ENCODE assay signal across 8 cellular contexts in genomic region chr14:65287264-65288131, GRCh38.
DNase-seq lines count a peak whose midpoint lies in the region; ATAC-seq and TF ChIP-seq lines count a peak whose summit lies in the region.

No MANE protein-coding gene starts in this region.

- H4K20me1 ChIP-seq in MM.1S (ENCODE audit: insufficient read depth, low read length), result no peaks in the 10 kb centered on the region

- H3K36me3 ChIP-seq in MM.1S (replicated peaks; ENCODE audit: insufficient read depth, low read length), result no peaks in the 10 kb centered on the region

- DNase-seq in SK-N-DZ (ENCODE audit: low spot score) (peak; percentile 14), MM.1S (no peak), cerebellum (ENCODE audit: low spot score) (no peak), NCI-H146 (lab: John Stamatoyannopoulos, UW) (no peak)
- peak; percentile 82 for DNase-seq in activated naive CD8-positive, alpha-beta T cell treated with anti-CD3 and anti-CD28 coated beads for 36 hours
- peak; percentile 22 to 39 (median 29) for DNase-seq in stimulated activated CD4-positive, alpha-beta T cell treated with anti-CD3 and anti-CD28 coated beads, TNF-alpha, amount 100 ng/mL, for 4 hours (ENCODE audit: low read depth in 3 of 3)

- no peak overlapping the region for H3K9ac ChIP-seq in MM.1S (ENCODE audit: low read length)

- H3K4me3 ChIP-seq in MM.1S (ENCODE audit: low read length), result no peak overlapping the region

- ATAC-seq in GM18499 (IDR thresholded peaks at IDR 0.05; ENCODE audit: insufficient read depth, unreplicated experiment) (peak; percentile 29), HG02610 (IDR thresholded peaks at IDR 0.05; ENCODE audit: unreplicated experiment) (peak; percentile 58)

- H3K36me3 Mint-ChIP-seq in activated naive CD8-positive, alpha-beta T cell treated with anti-CD3 and anti-CD28 coated beads for 36 hours, result peaks cover 31% of the 10 kb centered on the region

- peak overlapping the region; percentile 81 for H3K4me3 Mint-ChIP-seq in activated naive CD8-positive, alpha-beta T cell treated with anti-CD3 and anti-CD28 coated beads for 36 hours

- H3K4me2 ChIP-seq in MM.1S (ENCODE audit: low read depth, low read length), result no peak overlapping the region

- peaks cover 5% of the 10 kb centered on the region for H3K9me3 Mint-ChIP-seq in activated naive CD8-positive, alpha-beta T cell treated with anti-CD3 and anti-CD28 coated beads for 36 hours

- no peaks in the 10 kb centered on the region for H3K9me3 ChIP-seq in MM.1S (replicated peaks; ENCODE audit: insufficient read depth, low read length)

- peaks cover 72% of the 10 kb centered on the region for H3K4me1 Mint-ChIP-seq in activated naive CD8-positive, alpha-beta T cell treated with anti-CD3 and anti-CD28 coated beads for 36 hours

- H2AFZ ChIP-seq in MM.1S (ENCODE audit: low read length), result no peak overlapping the region

- peaks cover 7% of the 10 kb centered on the region for H3F3A ChIP-seq in MM.1S (ENCODE audit: insufficient read depth, low read length)

- TF ChIP-seq CTCF in MM.1S (IDR thresholded peaks at IDR 0.05; ENCODE audit: low read length), result no peak

- peak overlapping the region; percentile 99 for H3K27ac Mint-ChIP-seq in activated naive CD8-positive, alpha-beta T cell treated with anti-CD3 and anti-CD28 coated beads for 36 hours

- no peaks in the 10 kb centered on the region for H3K27me3 ChIP-seq in MM.1S (replicated peaks; ENCODE audit: insufficient read depth, low read length)

- H3K27ac ChIP-seq in MM.1S (ENCODE audit: low read length), result no peak overlapping the region

- H3K9me2 ChIP-seq in MM.1S (replicated peaks; ENCODE audit: insufficient read depth, low read length), result no peaks in the 10 kb centered on the region

- peaks cover 7% of the 10 kb centered on the region for H3K4me1 ChIP-seq in MM.1S (ENCODE audit: low read length)

- H3K79me2 ChIP-seq in MM.1S (ENCODE audit: low read length), result no peaks in the 10 kb centered on the region

- no peaks in the 10 kb centered on the region for H3K27me3 Mint-ChIP-seq in activated naive CD8-positive, alpha-beta T cell treated with anti-CD3 and anti-CD28 coated beads for 36 hours

Comparison
In these comparisons a context has a peak if more than half of its experiments do, and no peak if none do; other contexts are left out.
1. DNase-seq: peak in SK-N-DZ (single experiment), activated naive CD8-positive, alpha-beta T cell treated with anti-CD3 and anti-CD28 coated beads for 36 hours (single experiment) and stimulated activated CD4-positive, alpha-beta T cell treated with anti-CD3 and anti-CD28 coated beads, TNF-alpha, amount 100 ng/mL, for 4 hours (3 of 3); none in MM.1S (single experiment), cerebellum (single experiment) and NCI-H146 (single experiment).